In the genomic region with DNA sequence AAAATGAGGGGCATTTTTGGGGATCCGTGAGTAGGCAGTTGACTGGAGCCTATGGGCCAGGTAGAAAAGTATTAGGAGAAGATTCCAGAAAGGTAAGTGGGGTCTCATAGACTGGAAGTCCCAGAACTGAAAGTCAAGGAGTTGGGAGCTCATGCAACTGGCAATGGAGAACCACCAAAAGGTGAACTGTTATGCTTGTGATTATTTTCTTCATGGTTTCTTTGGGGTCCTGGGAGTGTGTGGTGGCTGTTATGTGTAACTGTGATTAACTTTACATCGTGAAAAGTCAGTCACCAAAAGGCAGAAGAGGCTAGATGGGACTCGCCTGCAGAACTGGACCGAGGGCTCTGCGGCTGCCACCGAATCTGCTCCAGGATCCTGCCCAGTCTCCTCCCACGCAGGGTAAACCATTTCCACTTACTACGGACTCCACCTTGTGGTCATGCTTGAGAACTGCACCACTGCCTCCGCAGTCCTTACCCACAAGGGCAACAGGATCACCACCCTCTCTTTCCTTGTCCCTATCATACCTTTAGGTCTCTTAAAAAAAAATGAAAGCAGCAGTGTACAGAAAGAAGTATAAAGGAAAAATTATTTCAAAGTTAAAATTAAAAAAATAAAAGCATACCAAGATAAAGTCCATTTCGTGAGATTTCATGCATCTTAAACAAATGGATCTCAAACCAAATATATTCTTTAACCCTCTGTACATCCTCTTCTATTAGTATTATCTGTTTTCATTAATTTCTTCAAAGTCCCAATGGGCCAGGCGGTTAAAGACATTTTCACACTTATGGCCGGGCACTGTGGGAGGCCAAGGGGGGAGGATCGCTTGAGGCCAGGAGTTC, we compare ENCODE assay signal across 8 cellular contexts. TPM values are rescaled to one million over a fixed set of nuclear protein-coding genes. Genes with fewer than 3 reads are reported as not detected.
DNase-seq lines count a peak whose midpoint lies in the region; ATAC-seq and TF ChIP-seq lines count a peak whose summit lies in the region.

No MANE protein-coding gene starts in this region.

- DNase-seq in AG04450 (ENCODE audit: low read depth, low spot score), result peak; percentile 62
- DNase-seq in NCI-H526 treated with DMSO at 0.1 percent for 48 hours (lab: John Stamatoyannopoulos, UW), result peak; percentile 71
- peak; percentile 56 to 74 for DNase-seq in activated CD4-positive, alpha-beta T cell treated with anti-CD3 and anti-CD28 coated beads, Interleukin-2, amount 50 U/mL, for 24 hours (ENCODE audit: low read depth in 1 of 2, low spot score in 1 of 2)
- peak; percentile 82 to 87 for DNase-seq in dermis microvascular lymphatic vessel endothelial cell (ENCODE audit: low read depth in 2 of 2)
- DNase-seq in medulla oblongata (ENCODE audit: extremely low spot score), result peak; percentile 94
- peak; percentile 34 for DNase-seq in stimulated activated CD8-positive, alpha-beta memory T cell treated with anti-CD3 and anti-CD28 coated beads, Interleukin-12 subunit alpha, Interleukin-12 subunit beta, amount 100 ng/mL, for 24 hours (ENCODE audit: extremely low read depth)

- H3K27ac ChIP-seq in AG04450 (ENCODE audit: low read depth, low read length), result no peak overlapping the region

- CTCF ChIA-PET in AG04450 (lab: Charles Lee), result interaction anchor here (0.7 to 6.9 kb wide), 11 partner anchors 8 to 525 kb away, joined by 3 to 85 read pairs (median 4); a partner anchor contains a TSS

- peak; percentile 74 for ATAC-seq in GM18520 (IDR thresholded peaks at IDR 0.05; ENCODE audit: unreplicated experiment)
- peak; percentile 70 for ATAC-seq in HG03442 (IDR thresholded peaks at IDR 0.05; ENCODE audit: unreplicated experiment)

- peaks cover 5% of the 10 kb centered on the region for H3K27me3 ChIP-seq in AG04450 (ENCODE audit: control insufficient read depth, insufficient read depth, low read length)

- H3K4me3 ChIP-seq in AG04450 (ENCODE audit: low read depth, low read length), result peak overlapping the region; percentile 27; the same call in 1 of the 2 replicates

- H3K9me3 ChIP-seq in AG04450 (ENCODE audit: control insufficient read depth, insufficient read depth, low read length), result peaks cover 13% of the 10 kb centered on the region

- POLR2A ChIA-PET in AG04450 (lab: Yijun Ruan, JAX), result interaction anchor here (1.0 kb wide), 1 partner anchor 53 kb away, joined by 4 read pairs; no protein-coding TSS in a partner anchor

- TF ChIP-seq CTCF in AG04450 (IDR thresholded peaks at IDR 0.05; ENCODE audit: low read depth, low read length), result peak; percentile 95

RNA-seq across cellular contexts. Expression of a gene that starts 15.6 kb away (rescaled TPM):
- polyA plus RNA-seq in AG04450 (2011; rRNA removed), result 7.3 and 7.9 TPM in 2 replicates
- 8.6 and 8.9 TPM in 2 replicates for polyA minus RNA-seq in AG04450 (2011; rRNA and poly(A)+ RNA removed)
- total RNA-seq in dermis microvascular lymphatic vessel endothelial cell, result 37.2 and 45.6 TPM in 2 replicates

RNA-seq across cellular contexts. Expression of a gene that starts 51.4 kb away (rescaled TPM):
- 22.3 and 24.8 TPM in 2 replicates for polyA plus RNA-seq in AG04450 (2011; rRNA removed)
- polyA minus RNA-seq in AG04450 (2011; rRNA and poly(A)+ RNA removed), result 36.7 and 45.9 TPM in 2 replicates
- total RNA-seq in dermis microvascular lymphatic vessel endothelial cell, result 16.3 and 16.6 TPM in 2 replicates

Comparison
In these comparisons a context has a peak if more than half of its experiments do, and no peak if none do; other contexts are left out.
1. DNase-seq: peak in every context shown above with its lines; median percentile 94 in medulla oblongata; 84 in dermis microvascular lymphatic vessel endothelial cell; 71 in NCI-H526 treated with DMSO at 0.1 percent for 48 hours; 65 in activated CD4-positive, alpha-beta T cell treated with anti-CD3 and anti-CD28 coated beads, Interleukin-2, amount 50 U/mL, for 24 hours; 62 in AG04450; 34 in stimulated activated CD8-positive, alpha-beta memory T cell treated with anti-CD3 and anti-CD28 coated beads, Interleukin-12 subunit alpha, Interleukin-12 subunit beta, amount 100 ng/mL, for 24 hours.